Comparison of ENCODE assay signal across 8 cellular contexts in genomic region chr7:148982596-148983219, GRCh38. TPM values are rescaled to one million over a fixed set of nuclear protein-coding genes. Genes with fewer than 3 reads are reported as not detected.
DNase-seq lines count a peak whose midpoint lies in the region; ATAC-seq and TF ChIP-seq lines count a peak whose summit lies in the region.

No MANE protein-coding gene starts in this region.

- H3K27ac Mint-ChIP-seq in CD4-positive, alpha-beta memory T cell: peak overlapping the region; percentile 93 to 100 (median 97)
- H3K27ac Mint-ChIP-seq in activated CD4-positive, alpha-beta memory T cell treated with anti-CD3 and anti-CD28 coated beads, Interleukin-2, amount 10 ng/mL, durations not matched to agents 7 days and 5 days: no peak overlapping the region

- TF ChIP-seq CTCF in right atrium auricular region (IDR thresholded peaks at IDR 0.05): no peak

- H3K27me3 ChIP-seq in CD4-positive, alpha-beta memory T cell (ENCODE audit: insufficient read depth, low read length): no peaks in the 10 kb centered on the region
- H3K27me3 ChIP-seq in HUES48 (ENCODE audit: control insufficient read depth, insufficient read depth, low read length) (no peaks in the 10 kb centered on the region), right atrium auricular region (no peaks in the 10 kb centered on the region)

- peak overlapping the region; percentile 44 to 54 for H3K4me3 ChIP-seq in CD4-positive, alpha-beta memory T cell (ENCODE audit: low read length in 2 of 2)
- H3K4me3 ChIP-seq in HUES48 (ENCODE audit: low read depth, low read length) (peak overlapping the region; percentile 92), right atrium auricular region (peak overlapping the region; percentile 54 to 63), skeletal muscle cell (ENCODE audit: low read depth, low read length) (peak overlapping the region; percentile 66)

- intact Hi-C loops in CD4-positive, alpha-beta memory T cell (cut with micrococcal nuclease): loop anchor here (1.0 to 10.0 kb wide), 5 partner anchors 19 to 285 kb away; partner anchors contain the start of genes CUL1, EZH2, PDIA4 and ZNF783

- H3K4me1 ChIP-seq in CD4-positive, alpha-beta memory T cell (ENCODE audit: insufficient read depth, low read length): peaks cover 34% of the 10 kb centered on the region
- H3K4me1 ChIP-seq in HUES48 (ENCODE audit: control insufficient read depth, insufficient read depth, low read length): peaks cover 11% of the 10 kb centered on the region
- peaks cover 0 to 34% of the 10 kb centered on the region in 2 donors for H3K4me1 ChIP-seq in right atrium auricular region

- peak overlapping the region; percentile 60 for H3K27ac ChIP-seq in CD4-positive, alpha-beta memory T cell (ENCODE audit: low read depth, low read length)
- peak overlapping the region; percentile 29 for H3K27ac ChIP-seq in HUES48 (ENCODE audit: low read depth, low read length)
- peak overlapping the region; percentile 7 to 37 for H3K27ac ChIP-seq in right atrium auricular region

- H3K36me3 ChIP-seq in CD4-positive, alpha-beta memory T cell (ENCODE audit: insufficient read depth, low read length): no peaks in the 10 kb centered on the region
- no peaks in the 10 kb centered on the region for H3K36me3 ChIP-seq in HUES48 (ENCODE audit: control insufficient read depth, insufficient read depth, low read length)
- no peaks in the 10 kb centered on the region for H3K36me3 ChIP-seq in right atrium auricular region

- POLR2A ChIA-PET in CD4-positive, alpha-beta memory T cell (lab: Charles Lee; ENCODE audit: partially characterized antibody): interaction anchor here (0.6 to 2.4 kb wide), 11 partner anchors 9 to 165 kb away, joined by 3 to 11 read pairs (median 3); partner anchors contain the start of genes ZNF398 and ZNF425
- POLR2A ChIA-PET in activated CD4-positive, alpha-beta memory T cell treated with anti-CD3 and anti-CD28 coated beads, Interleukin-2, amount 10 ng/mL, durations not matched to agents 7 days and 5 days (lab: Charles Lee): interaction anchor here (0.6 to 2.3 kb wide), 11 partner anchors 12 to 285 kb away, joined by 3 to 12 read pairs (median 5); partner anchors contain the start of genes CUL1, EZH2, PDIA4 and ZNF398

- peaks cover 33 to 66% (median 53%) of the 10 kb centered on the region in 4 donors for H3K4me1 Mint-ChIP-seq in CD4-positive, alpha-beta memory T cell
- H3K4me1 Mint-ChIP-seq in activated CD4-positive, alpha-beta memory T cell treated with anti-CD3 and anti-CD28 coated beads, Interleukin-2, amount 10 ng/mL, durations not matched to agents 7 days and 5 days: peaks cover 45% of the 10 kb centered on the region

- CTCF ChIA-PET in CD4-positive, alpha-beta memory T cell (lab: Charles Lee; ENCODE audit: partially characterized antibody): interaction anchor here (1.0 to 3.1 kb wide), 8 partner anchors 8 to 258 kb away, joined by 3 to 17 read pairs (median 8); partner anchors contain the start of gene ZNF425
- CTCF ChIA-PET in activated CD4-positive, alpha-beta memory T cell treated with anti-CD3 and anti-CD28 coated beads, Interleukin-2, amount 10 ng/mL, durations not matched to agents 7 days and 5 days (lab: Charles Lee): interaction anchor here (0.6 to 2.2 kb wide), 5 partner anchors 14 to 99 kb away, joined by 3 to 6 read pairs (median 5); no protein-coding TSS in a partner anchor

- no peaks in the 10 kb centered on the region for H3K9me3 ChIP-seq in CD4-positive, alpha-beta memory T cell (ENCODE audit: control insufficient read depth in 1 of 2, low read length in 2 of 2)
- H3K9me3 ChIP-seq in HUES48 (ENCODE audit: control insufficient read depth, insufficient read depth, low read length): no peaks in the 10 kb centered on the region
- H3K9me3 ChIP-seq in right atrium auricular region: no peaks in the 10 kb centered on the region

- peaks cover 0 to 10% (median under 1%) of the 10 kb centered on the region in 8 donors for H3K9me3 Mint-ChIP-seq in CD4-positive, alpha-beta memory T cell
- H3K9me3 Mint-ChIP-seq in activated CD4-positive, alpha-beta memory T cell treated with anti-CD3 and anti-CD28 coated beads, Interleukin-2, amount 10 ng/mL, durations not matched to agents 7 days and 5 days: no peaks in the 10 kb centered on the region

- H3K9ac ChIP-seq in HUES48 (ENCODE audit: low read depth, low read length): 0 out of 2 replicates have a peak overlapping the region, but pooled peaks have one; percentile 23

- no peak for ATAC-seq in GM21723 (IDR thresholded peaks at IDR 0.05; ENCODE audit: unreplicated experiment)

- no peak for DNase-seq in CD4-positive, alpha-beta memory T cell
- DNase-seq in activated CD4-positive, alpha-beta memory T cell treated with anti-CD3 and anti-CD28 coated beads, Interleukin-2, amount 10 ng/mL, durations not matched to agents 7 days and 5 days: no peak
- DNase-seq in right atrium auricular region (ENCODE audit: low spot score) (no peak), skeletal muscle cell (ENCODE audit: low read depth) (no peak), NCI-H1436 treated with DMSO at 0.1 percent for 48 hours (lab: John Stamatoyannopoulos, UW) (no peak), T1000 (lab: John Stamatoyannopoulos, UW) (no peak)

- H3K27me3 Mint-ChIP-seq in CD4-positive, alpha-beta memory T cell: peaks cover 2 to 5% of the 10 kb centered on the region in 2 donors
- H3K27me3 Mint-ChIP-seq in activated CD4-positive, alpha-beta memory T cell treated with anti-CD3 and anti-CD28 coated beads, Interleukin-2, amount 10 ng/mL, durations not matched to agents 7 days and 5 days: peaks cover 35% of the 10 kb centered on the region

- H3K4me3 Mint-ChIP-seq in CD4-positive, alpha-beta memory T cell: peak overlapping the region; percentile 86 to 98 (median 96)
- H3K4me3 Mint-ChIP-seq in activated CD4-positive, alpha-beta memory T cell treated with anti-CD3 and anti-CD28 coated beads, Interleukin-2, amount 10 ng/mL, durations not matched to agents 7 days and 5 days: peak overlapping the region; percentile 84

- peaks cover 0 to 17% of the 10 kb centered on the region in 2 donors for H3K36me3 Mint-ChIP-seq in CD4-positive, alpha-beta memory T cell
- no peaks in the 10 kb centered on the region for H3K36me3 Mint-ChIP-seq in activated CD4-positive, alpha-beta memory T cell treated with anti-CD3 and anti-CD28 coated beads, Interleukin-2, amount 10 ng/mL, durations not matched to agents 7 days and 5 days (ENCODE audit: low read depth)

RNA-seq across cellular contexts. Expression of gene PDIA4, which starts 45.6 kb away (rescaled TPM):
- total RNA-seq in CD4-positive, alpha-beta memory T cell: 10 to 100 TPM; 82.8 to 87.1 TPM
- polyA plus RNA-seq in CD4-positive, alpha-beta memory T cell: 100 to 1,000 TPM; 102 to 125 TPM
- total RNA-seq in activated CD4-positive, alpha-beta memory T cell treated with anti-CD3 and anti-CD28 coated beads, Interleukin-2, amount 10 ng/mL, durations not matched to agents 7 days and 5 days: 100 to 1,000 TPM; 108 TPM
- total RNA-seq in right atrium auricular region: 10 to 100 TPM; 32.3 to 48.9 TPM
